ENCODE assay signal across 1 cellular context in the genomic region with DNA sequence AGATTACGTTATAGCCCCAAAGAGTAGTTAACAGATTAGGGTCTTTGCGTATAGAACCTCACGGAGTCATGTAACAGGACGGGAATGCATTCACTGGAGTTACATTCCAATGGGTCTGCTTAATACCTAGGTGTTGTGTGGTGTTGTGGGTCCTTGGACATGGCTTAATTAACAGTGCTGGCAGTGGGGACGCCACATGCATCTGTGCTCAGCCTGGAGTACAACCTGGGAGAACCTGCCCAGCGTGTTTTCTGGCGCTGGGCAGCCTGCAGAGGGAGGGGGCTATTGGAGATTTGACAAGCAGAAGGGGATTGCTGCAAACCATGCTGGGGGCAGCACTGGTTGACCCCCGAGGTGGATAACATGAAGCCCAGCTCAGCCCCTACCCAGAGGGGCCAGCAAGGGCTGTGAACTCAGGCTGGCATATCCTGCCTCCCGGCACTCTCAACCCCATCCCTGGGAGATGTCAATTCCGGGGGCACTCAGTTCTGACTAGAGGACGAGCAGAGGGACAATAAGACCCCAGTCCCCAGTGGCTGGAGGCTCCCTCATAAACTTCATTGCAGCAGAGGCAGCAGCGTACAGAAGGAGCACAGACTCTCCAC.
TF ChIP-seq lines count a peak whose summit lies in the region.

No MANE protein-coding gene starts in this region.

TF ChIP-seq in H1, 55 proteins besides CTCF, POLR2A, EP300 and RAD21 (continued from another document):
- TF ChIP-seq TAF1 (IDR thresholded peaks at IDR 0.05; ENCODE audit: low read depth, low read length) (no peak), SUZ12 (IDR thresholded peaks at IDR 0.05; ENCODE audit: low read length) (no peak), RNF2 (IDR thresholded peaks at IDR 0.05; ENCODE audit: borderline replicate concordance, low read depth, low read length, missing control alignments, poor library complexity, severe bottlenecking) (no peak), SP4 (IDR thresholded peaks at IDR 0.05; ENCODE audit: low read length) (no peak), CBX8 (IDR thresholded peaks at IDR 0.05; ENCODE audit: borderline replicate concordance, low read depth, low read length) (no peak), GABPA (IDR thresholded peaks at IDR 0.05; ENCODE audit: borderline replicate concordance, insufficient read depth, low read length) (no peak)
